In the genomic region with DNA sequence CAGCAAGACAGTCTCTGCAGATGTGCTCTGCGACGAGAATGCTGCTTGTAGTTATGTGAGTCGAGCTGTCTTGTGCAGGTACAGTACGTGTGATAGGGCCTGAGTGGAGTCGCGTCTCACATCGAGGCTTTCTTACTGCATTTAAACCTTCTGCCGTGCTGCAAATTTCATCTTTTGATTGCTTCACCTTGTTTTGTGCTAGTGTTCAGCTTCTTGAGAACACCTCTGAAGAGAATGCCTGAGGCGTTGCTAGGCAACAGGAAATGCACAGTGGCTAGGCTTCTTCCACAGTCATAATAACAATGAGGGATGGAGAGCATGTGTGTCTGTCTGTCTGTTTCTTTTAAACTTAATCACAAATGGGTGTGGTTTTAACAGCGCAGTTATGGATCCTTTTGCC, we compare ENCODE assay signal across 11 cellular contexts. TPM values are rescaled to one million over a fixed set of nuclear protein-coding genes. Genes with fewer than 3 reads are reported as not detected.
DNase-seq lines count a peak whose midpoint lies in the region; ATAC-seq and TF ChIP-seq lines count a peak whose summit lies in the region.
"Had no signal": no experiment of that assay in that cellular context is flagged by ENCODE, and none has a peak within 500 bp of the region (broad histone marks: within the 10 kb centered on the region; RNA-seq: fewer than 3 reads in every experiment).

No MANE protein-coding gene starts in this region.

- peak; percentile 69 for ATAC-seq in esophagus mucosa
- no peak for ATAC-seq in psoas muscle
- ATAC-seq in HG03520 (IDR thresholded peaks at IDR 0.05; ENCODE audit: unreplicated experiment): no peak
- ATAC-seq in HG03159 (IDR thresholded peaks at IDR 0.05; ENCODE audit: unreplicated experiment): no peak
- ATAC-seq: A549 had no signal

- H3K9me3 ChIP-seq in psoas muscle: no peaks in the 10 kb centered on the region
- H3K9me3 ChIP-seq: A549 had no signal

- WGBS in psoas muscle, 3 donors: 92 to 96% (median 92%) methylated on average over 10 of the region's 10 CpGs

- intact Hi-C loops in psoas muscle (cut with DNase I): loop anchor here (5.0 kb wide), 2 partner anchors 54 to 76 kb away; a partner anchor contains a TSS

- DNase-seq in NCI-H748 (lab: John Stamatoyannopoulos, UW; ENCODE audit: unreplicated experiment): peak; percentile 44
- no peak for DNase-seq in NCI-H748 treated with DMSO at 0.1 percent for 48 hours (lab: John Stamatoyannopoulos, UW)
- DNase-seq in NCI-H69 (lab: John Stamatoyannopoulos, UW): peak; percentile 29
- DNase-seq in psoas muscle: no peak
- no peak for DNase-seq in DMS153 (lab: John Stamatoyannopoulos, UW)
- DNase-seq: activated effector memory CD4-positive, alpha-beta T cell treated with Interleukin-2 at 50 U/mL for 16 hours; NCI-H187 had no signal

- H3K27me3 ChIP-seq in psoas muscle (ENCODE audit: insufficient read depth in 3 of 3, low read length in 2 of 3): no peaks in the 10 kb centered on the region

- H3K4me3 ChIP-seq in psoas muscle: no peak overlapping the region
- H3K4me3 ChIP-seq: A549 had no signal

- H3K4me1 ChIP-seq in psoas muscle: peaks cover 60% of the 10 kb centered on the region

- peaks cover 0 to 20% of the 10 kb centered on the region in 2 donors for H3K36me3 ChIP-seq in psoas muscle (ENCODE audit: insufficient read depth in 1 of 2, low read depth in 1 of 2)

- TF ChIP-seq CTCF in psoas muscle (IDR thresholded peaks at IDR 0.05): no peak

- peak overlapping the region; percentile 85 for H3K27ac ChIP-seq in psoas muscle
- H3K27ac ChIP-seq: A549 had no signal

RNA-seq across cellular contexts. Expression of a gene that starts 52.9 kb away (rescaled TPM):
- 31.0 TPM for total RNA-seq in esophagus mucosa
- total RNA-seq in psoas muscle: 10 to 100 TPM; 38.8 to 92.9 (median 76.7) TPM
- 100 to 1,000 TPM in 2 of 3 donors, 10 to 100 TPM in 1; 69.9 to 191 (median 116) TPM for polyA plus RNA-seq in psoas muscle

RNA-seq across cellular contexts. Expression of a gene that starts 52.9 kb away (rescaled TPM):
- 5.6 TPM for total RNA-seq in esophagus mucosa
- 10 to 100 TPM in 1 of 4 donors, 1 to 10 TPM in 3; 2.6 to 12.8 (median 6.7) TPM for total RNA-seq in psoas muscle
- 10 to 100 TPM in 1 of 3 donors, 1 to 10 TPM in 1, under 1 TPM in 1; 0.70 to 17.2 (median 2.9) TPM for polyA plus RNA-seq in psoas muscle

Comparison
In these comparisons a context has a peak if more than half of its experiments do, and no peak if none do; other contexts are left out.
1. DNase-seq: peak in NCI-H748 (single experiment) and NCI-H69 (single experiment); none in NCI-H748 treated with DMSO at 0.1 percent for 48 hours (single experiment), psoas muscle (0 of 2) and DMS153 (single experiment).